23 cellular contexts compared by ENCODE assay signal in genomic region chr16:21160276-21160675, GRCh38. TPM values are rescaled to one million over a fixed set of nuclear protein-coding genes. Genes with fewer than 3 reads are reported as not detected.
A peak's percentile ranks its signal among the peaks of the same experiment; 100 is the strongest.
DNase-seq lines count a peak whose midpoint lies in the region; ATAC-seq and TF ChIP-seq lines count a peak whose summit lies in the region.
"Had no signal": no experiment of that assay in that cellular context is flagged by ENCODE, and none has a peak within 500 bp of the region (broad histone marks: within the 10 kb centered on the region; RNA-seq: fewer than 3 reads in every experiment).

No MANE protein-coding gene starts in this region.

- BruUV-seq in mammary epithelial cell (replicated peaks; lab: Mats Ljungman, UMichigan): no TSS peak

- H3K27ac ChIP-seq in BLaER1 (no peak overlapping the region), HUES64 (ENCODE audit: low read depth, low read length) (no peak overlapping the region), mammary epithelial cell (ENCODE audit: insufficient read depth, low read depth, low read length) (no peak overlapping the region), sigmoid colon (peak overlapping the region; percentile 85 to 93 (median 89))

- no peaks in the 10 kb centered on the region; the same call in 1 of the 2 replicates for H4K20me1 ChIP-seq in BLaER1
- H4K20me1 ChIP-seq in mammary epithelial cell (ENCODE audit: insufficient read depth, low read length): no peaks in the 10 kb centered on the region

- in situ Hi-C loops in mammary epithelial cell (cut with MboI; ENCODE audit: low sequenced_read_pairs in 2 of 2): loop anchor here in 1 of 2 donors (25.0 kb wide), 1 partner anchor 1177 kb away; no protein-coding TSS in a partner anchor

- H3K9ac ChIP-seq in BLaER1: no peak overlapping the region
- H3K9ac ChIP-seq in HUES64 (ENCODE audit: low read depth, low read length): no peak overlapping the region
- H3K9ac ChIP-seq in mammary epithelial cell (ENCODE audit: insufficient read depth, low read length): no peak overlapping the region

- TF ChIP-seq POLR2A in sigmoid colon (IDR thresholded peaks at IDR 0.05): no peak

- peaks cover 0 to 28% (median under 1%) of the 10 kb centered on the region in 3 donors for H3K36me3 Mint-ChIP-seq in naive thymus-derived CD8-positive, alpha-beta T cell

- WGBS in HUES64: 83% methylated on average over 1 of the region's 1 CpG
- 0% methylated on average over 1 of the region's 1 CpG for WGBS in mammary epithelial cell (ENCODE audit: low coverage, missing lambda C conversion rate)
- 28 to 68% methylated on average over 1 of the region's 1 CpG for whole genome bisulfite sequencing in sigmoid colon, 2 donors

- H3K36me3 ChIP-seq in BLaER1 (peaks cover 42% of the 10 kb centered on the region), HUES64 (ENCODE audit: insufficient read depth, low read length) (peaks cover 49% of the 10 kb centered on the region), mammary epithelial cell (ENCODE audit: insufficient read depth, low read length) (peaks cover 14% of the 10 kb centered on the region), sigmoid colon (peaks cover 0 to 15% (median 4%) of the 10 kb centered on the region in 4 donors)

- H3K4me3 Mint-ChIP-seq in naive thymus-derived CD8-positive, alpha-beta T cell: peak overlapping the region in 2 of 10 donors; percentile 40 to 43

- peak overlapping the region; percentile 97 for H3K4me2 ChIP-seq in BLaER1
- peak overlapping the region; percentile 97 for H3K4me2 ChIP-seq in mammary epithelial cell (ENCODE audit: insufficient read depth, low read depth, low read length)

- no peaks in the 10 kb centered on the region for H3K9me3 Mint-ChIP-seq in naive thymus-derived CD8-positive, alpha-beta T cell
- H3K9me3 Mint-ChIP-seq: naive B cell; stimulated activated naive B cell treated with anti-CD40 and anti-IgM and Interleukin-4, amounts not matched to agents 10 μg/mL and 1 μg/mL and 100 μg/mL, for 72 hours had no signal

- POLR2A ChIA-PET in naive thymus-derived CD8-positive, alpha-beta T cell (lab: Charles Lee): no interaction called here

- intact Hi-C loops in mammary epithelial cell (cut with micrococcal nuclease) (no loop called here), sigmoid colon (cut with DNase I) (loop anchor here (5.0 kb wide), 1 partner anchor 308 kb away; no protein-coding TSS in a partner anchor)

- ATAC-seq in GM18511 (IDR thresholded peaks at IDR 0.05; ENCODE audit: unreplicated experiment): no peak
- no peak for ATAC-seq in naive thymus-derived CD8-positive, alpha-beta T cell
- ATAC-seq: activated CD4-positive, alpha-beta T cell treated with anti-CD3 and anti-CD28 coated beads for 36 hours had no signal

- H3K27me3 Mint-ChIP-seq in naive thymus-derived CD8-positive, alpha-beta T cell: no peaks in the 10 kb centered on the region
- H3K27me3 Mint-ChIP-seq: activated CD4-positive, alpha-beta T cell treated with anti-CD3 and anti-CD28 coated beads for 36 hours; naive B cell; stimulated activated naive B cell treated with anti-CD40 and anti-IgM and Interleukin-4, amounts not matched to agents 10 μg/mL and 1 μg/mL and 100 μg/mL, for 72 hours had no signal

- H3K4me1 ChIP-seq in BLaER1: peaks cover 28% of the 10 kb centered on the region
- H3K4me1 ChIP-seq in HUES64 (ENCODE audit: insufficient read depth, low read length): peaks cover 5% of the 10 kb centered on the region; the same call in 1 of the 2 replicates
- peaks cover 14% of the 10 kb centered on the region for H3K4me1 ChIP-seq in mammary epithelial cell (ENCODE audit: insufficient read depth, low read length)
- peaks cover 0 to 66% (median 62%) of the 10 kb centered on the region in 4 donors for H3K4me1 ChIP-seq in sigmoid colon

- H3K27me3 ChIP-seq in BLaER1 (no peaks in the 10 kb centered on the region; the same call in 1 of the 2 replicates), HUES64 (ENCODE audit: insufficient read depth, low read length) (peaks cover 10% of the 10 kb centered on the region), mammary epithelial cell (ENCODE audit: insufficient read depth, low read length) (no peaks in the 10 kb centered on the region), sigmoid colon (no peaks in the 10 kb centered on the region)

- TF ChIP-seq CTCF in mammary epithelial cell (conservative IDR thresholded peaks at IDR 0.05 in 1 of 2, IDR thresholded peaks at IDR 0.05 in 1 of 2; ENCODE audit: extremely low read depth in 1 of 2, insufficient read depth in 1 of 2, low read depth in 1 of 2, low read length in 2 of 2) (no peak), sigmoid colon (IDR thresholded peaks at IDR 0.05) (no peak)

- peaks cover 7 to 27% (median 22%) of the 10 kb centered on the region in 4 donors for H3K4me1 Mint-ChIP-seq in naive thymus-derived CD8-positive, alpha-beta T cell

- CTCF ChIA-PET in mammary epithelial cell (lab: Charles Lee; ENCODE audit: low non-redundant PET): no interaction called here

- dilution Hi-C loops in mammary epithelial cell (cut with HindIII; ENCODE audit: low sequenced_read_pairs): no loop called here

- DNase-seq in mammary epithelial cell (no peak), sigmoid colon (no peak), NCI-H82 (lab: John Stamatoyannopoulos, UW) (no peak)
- DNase-seq in naive thymus-derived CD8-positive, alpha-beta T cell: no peak
- DNase-seq in activated T-cell treated with anti-CD3 and anti-CD28 coated beads, Interleukin-2, amount 50 U/mL, for 48 hours: no peak
- DNase-seq: activated CD4-positive, alpha-beta T cell treated with anti-CD3 and anti-CD28 coated beads for 36 hours; activated CD8-positive, alpha-beta memory T cell treated with anti-CD3 and anti-CD28 coated beads, Interleukin-2, amount 50 U/mL, for 4 hours; cortex of kidney; foreskin melanocyte; NCI-H1694 treated with DMSO at 0.1 percent for 48 hours; NCI-H446 had no signal

- peak overlapping the region in 3 of 10 donors; percentile 21 to 61 (median 34) for H3K27ac Mint-ChIP-seq in naive thymus-derived CD8-positive, alpha-beta T cell
- H3K27ac Mint-ChIP-seq: activated CD4-positive, alpha-beta T cell treated with anti-CD3 and anti-CD28 coated beads for 36 hours had no signal

- H3K79me2 ChIP-seq in mammary epithelial cell (ENCODE audit: insufficient read depth, low read length): peaks cover 35% of the 10 kb centered on the region

- H3K9me3 ChIP-seq in BLaER1: no peaks in the 10 kb centered on the region
- no peaks in the 10 kb centered on the region for H3K9me3 ChIP-seq in HUES64 (ENCODE audit: insufficient read depth, low read depth, low read length)
- H3K9me3 ChIP-seq in mammary epithelial cell (replicated peaks; ENCODE audit: insufficient read depth, low read length): no peaks in the 10 kb centered on the region
- no peaks in the 10 kb centered on the region for H3K9me3 ChIP-seq in sigmoid colon
- H3K9me3 ChIP-seq: HAP-1 had no signal

- no peak overlapping the region for H3K4me3 ChIP-seq in BLaER1
- 0 out of 2 replicates have a peak overlapping the region, but pooled peaks have one; percentile 80 for H3K4me3 ChIP-seq in HUES64 (ENCODE audit: low read length)
- H3K4me3 ChIP-seq in mammary epithelial cell (replicated peaks in 1 of 3; ENCODE audit: insufficient read depth in 1 of 3, low read depth in 2 of 3, low read length in 3 of 3): peak overlapping the region in 2 of 3 experiments; percentile 76
- peak overlapping the region; percentile 56 to 79 (median 59) for H3K4me3 ChIP-seq in sigmoid colon

- TF ChIP-seq EP300 in sigmoid colon (IDR thresholded peaks at IDR 0.05): no peak

- no peak overlapping the region for H2AFZ ChIP-seq in mammary epithelial cell (ENCODE audit: low read depth, low read length)

RNA-seq across cellular contexts. Expression of gene LDAF1, which starts 1.8 kb away (rescaled TPM):
- polyA plus RNA-seq in HUES64 (2013, experiment 1 of 2): 19.6 TPM
- polyA plus RNA-seq in HUES64 (2013, experiment 2 of 2): 21.1 TPM
- total RNA-seq in mammary epithelial cell: 100 to 1,000 TPM in 1 of 2 donors, 10 to 100 TPM in 1; 43.5 to 131 TPM
- 51.9 TPM for polyA plus RNA-seq in mammary epithelial cell
- polyA minus RNA-seq in mammary epithelial cell: 37.7 TPM
- 100 to 1,000 TPM; 111 to 158 (median 123) TPM for total RNA-seq in sigmoid colon
- polyA plus RNA-seq in sigmoid colon: 10 to 100 TPM; 28.0 to 36.6 (median 33.4) TPM
- 10 to 100 TPM in 1 of 2 experiments, 1 to 10 TPM in 1; 8.3 to 10.6 TPM for total RNA-seq in naive thymus-derived CD8-positive, alpha-beta T cell
- 10 to 100 TPM; 13.1 to 16.7 (median 16.4) TPM for polyA plus RNA-seq in naive thymus-derived CD8-positive, alpha-beta T cell

RNA-seq across cellular contexts. Expression of gene DNAH3, which starts 9.6 kb away (rescaled TPM):
- 0.55 TPM for polyA plus RNA-seq in HUES64 (2013, experiment 1 of 2)
- 0.70 TPM for polyA plus RNA-seq in HUES64 (2013, experiment 2 of 2)
- total RNA-seq in mammary epithelial cell: 1 to 10 TPM in 1 of 2 donors, under 1 TPM in 1; 0.54 to 1.3 TPM
- polyA plus RNA-seq in mammary epithelial cell: 0.48 TPM
- polyA minus RNA-seq in mammary epithelial cell: not detected
- total RNA-seq in sigmoid colon: not detected
- under 1 TPM; 0.26 to 0.92 (median 0.60) TPM for polyA plus RNA-seq in sigmoid colon
- not detected for total RNA-seq in naive thymus-derived CD8-positive, alpha-beta T cell
- polyA plus RNA-seq in naive thymus-derived CD8-positive, alpha-beta T cell: not detected
- total RNA-seq: activated CD4-positive, alpha-beta T cell treated with anti-CD3 and anti-CD28 coated beads for 36 hours; liver; M059J; posterior vena cava had no signal
- polyA plus RNA-seq: liver had no signal

RNA-seq across cellular contexts. Expression of gene ZP2, which starts 51.1 kb away (rescaled TPM):
- polyA plus RNA-seq in HUES64 (2013, experiment 1 of 2): not detected
- not detected for polyA plus RNA-seq in HUES64 (2013, experiment 2 of 2)
- not detected for total RNA-seq in mammary epithelial cell
- not detected for polyA plus RNA-seq in mammary epithelial cell
- not detected for polyA minus RNA-seq in mammary epithelial cell
- not detected for total RNA-seq in sigmoid colon
- under 1 TPM in 1 of 3 donors, not detected in 2; 0.03 TPM for polyA plus RNA-seq in sigmoid colon
- not detected for total RNA-seq in naive thymus-derived CD8-positive, alpha-beta T cell
- polyA plus RNA-seq in naive thymus-derived CD8-positive, alpha-beta T cell: not detected
- total RNA-seq: activated CD4-positive, alpha-beta T cell treated with anti-CD3 and anti-CD28 coated beads for 36 hours; Daoy; liver; M059J; posterior vena cava; SK-MEL-5; ureter had no signal
- polyA plus RNA-seq: liver had no signal

Comparison
In these comparisons a context has a peak if more than half of its experiments do, and no peak if none do; other contexts are left out.
1. H3K27ac ChIP-seq: peak in sigmoid colon (4 of 4); none in BLaER1 (single experiment), HUES64 (single experiment) and mammary epithelial cell (single experiment).